ENCODE assay signal across 2 cellular contexts in the genomic region with DNA sequence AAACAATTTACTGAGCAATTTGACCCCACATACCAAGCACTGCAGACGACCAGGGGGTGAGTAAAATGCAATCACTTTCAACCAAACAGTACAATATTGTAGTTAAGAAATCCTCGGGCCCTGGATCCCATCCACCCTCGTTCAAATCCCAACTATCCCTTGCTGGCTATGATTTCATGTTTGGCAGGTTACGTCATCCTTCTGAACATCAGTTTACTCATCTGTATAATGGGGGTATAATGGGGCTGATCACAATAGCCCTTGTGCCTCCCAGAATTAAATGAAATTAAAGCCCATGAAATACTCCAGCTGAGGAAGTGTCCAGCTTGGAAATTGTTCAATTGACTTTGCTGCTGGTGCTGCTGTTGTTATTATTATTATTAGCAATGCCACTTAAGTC.
A peak's percentile ranks its signal among the peaks of the same experiment; 100 is the strongest.
TF ChIP-seq lines count a peak whose summit lies in the region.

No MANE protein-coding gene starts in this region.

TF ChIP-seq in HepG2, 621 proteins besides CTCF, POLR2A, EP300 and RAD21:
- peak; percentile 79 for TF ChIP-seq ATF7 (IDR thresholded peaks at IDR 0.05)
- TF ChIP-seq ATF7 (CRISPR knock-in tag; IDR thresholded peaks at IDR 0.05), result no peak
- no peak for TF ChIP-seq HNRNPK (IDR thresholded peaks at IDR 0.05; ENCODE audit: low read depth, low read length, poor library complexity, severe bottlenecking)
- TF ChIP-seq ZNF629 (CRISPR knock-in tag; conservative IDR thresholded peaks at IDR 0.05), result 0 out of 2 replicates have a peak, but pooled peaks have one; percentile 36

TF ChIP-seq in K562, 482 proteins besides CTCF, POLR2A, EP300 and RAD21:
- no peak for TF ChIP-seq MEF2A (IDR thresholded peaks at IDR 0.05; ENCODE audit: control insufficient read depth, low read depth, low read length)
- no peak for TF ChIP-seq ZNF77 (CRISPR knock-in tag; IDR thresholded peaks at IDR 0.05)
- TF ChIP-seq FOXP1 (CRISPR knock-in tag; IDR thresholded peaks at IDR 0.05), result no peak
- TF ChIP-seq BCL6 (CRISPR knock-in tag; IDR thresholded peaks at IDR 0.05), result no peak
- no peak for TF ChIP-seq IRF2 (CRISPR knock-in tag; IDR thresholded peaks at IDR 0.05)
- TF ChIP-seq SMAD3 (CRISPR knock-in tag; conservative IDR thresholded peaks at IDR 0.05), result no peak
- TF ChIP-seq ZNF830 (CRISPR knock-in tag; IDR thresholded peaks at IDR 0.05), result no peak
- TF ChIP-seq, protein P1, sequence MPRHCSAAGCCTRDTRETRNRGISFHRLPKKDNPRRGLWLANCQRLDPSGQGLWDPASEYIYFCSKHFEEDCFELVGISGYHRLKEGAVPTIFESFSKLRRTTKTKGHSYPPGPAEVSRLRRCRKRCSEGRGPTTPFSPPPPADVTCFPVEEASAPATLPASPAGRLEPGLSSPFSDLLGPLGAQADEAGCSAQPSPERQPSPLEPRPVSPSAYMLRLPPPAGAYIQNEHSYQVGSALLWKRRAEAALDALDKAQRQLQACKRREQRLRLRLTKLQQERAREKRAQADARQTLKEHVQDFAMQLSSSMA (CRISPR knock-in tag; IDR thresholded peaks at IDR 0.05), result no peak
- TF ChIP-seq, protein P2, sequence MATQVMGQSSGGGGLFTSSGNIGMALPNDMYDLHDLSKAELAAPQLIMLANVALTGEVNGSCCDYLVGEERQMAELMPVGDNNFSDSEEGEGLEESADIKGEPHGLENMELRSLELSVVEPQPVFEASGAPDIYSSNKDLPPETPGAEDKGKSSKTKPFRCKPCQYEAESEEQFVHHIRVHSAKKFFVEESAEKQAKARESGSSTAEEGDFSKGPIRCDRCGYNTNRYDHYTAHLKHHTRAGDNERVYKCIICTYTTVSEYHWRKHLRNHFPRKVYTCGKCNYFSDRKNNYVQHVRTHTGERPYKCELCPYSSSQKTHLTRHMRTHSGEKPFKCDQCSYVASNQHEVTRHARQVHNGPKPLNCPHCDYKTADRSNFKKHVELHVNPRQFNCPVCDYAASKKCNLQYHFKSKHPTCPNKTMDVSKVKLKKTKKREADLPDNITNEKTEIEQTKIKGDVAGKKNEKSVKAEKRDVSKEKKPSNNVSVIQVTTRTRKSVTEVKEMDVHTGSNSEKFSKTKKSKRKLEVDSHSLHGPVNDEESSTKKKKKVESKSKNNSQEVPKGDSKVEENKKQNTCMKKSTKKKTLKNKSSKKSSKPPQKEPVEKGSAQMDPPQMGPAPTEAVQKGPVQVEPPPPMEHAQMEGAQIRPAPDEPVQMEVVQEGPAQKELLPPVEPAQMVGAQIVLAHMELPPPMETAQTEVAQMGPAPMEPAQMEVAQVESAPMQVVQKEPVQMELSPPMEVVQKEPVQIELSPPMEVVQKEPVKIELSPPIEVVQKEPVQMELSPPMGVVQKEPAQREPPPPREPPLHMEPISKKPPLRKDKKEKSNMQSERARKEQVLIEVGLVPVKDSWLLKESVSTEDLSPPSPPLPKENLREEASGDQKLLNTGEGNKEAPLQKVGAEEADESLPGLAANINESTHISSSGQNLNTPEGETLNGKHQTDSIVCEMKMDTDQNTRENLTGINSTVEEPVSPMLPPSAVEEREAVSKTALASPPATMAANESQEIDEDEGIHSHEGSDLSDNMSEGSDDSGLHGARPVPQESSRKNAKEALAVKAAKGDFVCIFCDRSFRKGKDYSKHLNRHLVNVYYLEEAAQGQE (CRISPR knock-in tag; IDR thresholded peaks at IDR 0.05; ENCODE audit: low read depth), result no peak
- TF ChIP-seq, protein P3, sequence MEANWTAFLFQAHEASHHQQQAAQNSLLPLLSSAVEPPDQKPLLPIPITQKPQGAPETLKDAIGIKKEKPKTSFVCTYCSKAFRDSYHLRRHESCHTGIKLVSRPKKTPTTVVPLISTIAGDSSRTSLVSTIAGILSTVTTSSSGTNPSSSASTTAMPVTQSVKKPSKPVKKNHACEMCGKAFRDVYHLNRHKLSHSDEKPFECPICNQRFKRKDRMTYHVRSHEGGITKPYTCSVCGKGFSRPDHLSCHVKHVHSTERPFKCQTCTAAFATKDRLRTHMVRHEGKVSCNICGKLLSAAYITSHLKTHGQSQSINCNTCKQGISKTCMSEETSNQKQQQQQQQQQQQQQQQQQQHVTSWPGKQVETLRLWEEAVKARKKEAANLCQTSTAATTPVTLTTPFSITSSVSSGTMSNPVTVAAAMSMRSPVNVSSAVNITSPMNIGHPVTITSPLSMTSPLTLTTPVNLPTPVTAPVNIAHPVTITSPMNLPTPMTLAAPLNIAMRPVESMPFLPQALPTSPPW (CRISPR knock-in tag; IDR thresholded peaks at IDR 0.05), result no peak
- no peak for TF ChIP-seq ZNF583 (CRISPR knock-in tag; IDR thresholded peaks at IDR 0.05)
- TF ChIP-seq, protein P4, sequence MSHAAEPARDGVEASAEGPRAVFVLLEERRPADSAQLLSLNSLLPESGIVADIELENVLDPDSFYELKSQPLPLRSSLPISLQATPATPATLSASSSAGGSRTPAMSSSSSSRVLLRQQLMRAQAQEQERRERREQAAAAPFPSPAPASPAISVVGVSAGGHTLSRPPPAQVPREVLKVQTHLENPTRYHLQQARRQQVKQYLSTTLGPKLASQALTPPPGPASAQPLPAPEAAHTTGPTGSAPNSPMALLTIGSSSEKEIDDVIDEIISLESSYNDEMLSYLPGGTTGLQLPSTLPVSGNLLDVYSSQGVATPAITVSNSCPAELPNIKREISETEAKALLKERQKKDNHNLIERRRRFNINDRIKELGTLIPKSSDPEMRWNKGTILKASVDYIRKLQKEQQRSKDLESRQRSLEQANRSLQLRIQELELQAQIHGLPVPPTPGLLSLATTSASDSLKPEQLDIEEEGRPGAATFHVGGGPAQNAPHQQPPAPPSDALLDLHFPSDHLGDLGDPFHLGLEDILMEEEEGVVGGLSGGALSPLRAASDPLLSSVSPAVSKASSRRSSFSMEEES (CRISPR knock-in tag; IDR thresholded peaks at IDR 0.05), result no peak
- peak; percentile 38 for TF ChIP-seq CEBPB (tag; IDR thresholded peaks at IDR 0.05)
- no peak for TF ChIP-seq ZNF57 (CRISPR knock-in tag; IDR thresholded peaks at IDR 0.05)
- peak; percentile 79 for TF ChIP-seq ADNP (tag; IDR thresholded peaks at IDR 0.05)
- peak; percentile 90 for TF ChIP-seq RBM25 (IDR thresholded peaks at IDR 0.05; ENCODE audit: low read depth, low read length, severe bottlenecking)
- TF ChIP-seq, protein P5, sequence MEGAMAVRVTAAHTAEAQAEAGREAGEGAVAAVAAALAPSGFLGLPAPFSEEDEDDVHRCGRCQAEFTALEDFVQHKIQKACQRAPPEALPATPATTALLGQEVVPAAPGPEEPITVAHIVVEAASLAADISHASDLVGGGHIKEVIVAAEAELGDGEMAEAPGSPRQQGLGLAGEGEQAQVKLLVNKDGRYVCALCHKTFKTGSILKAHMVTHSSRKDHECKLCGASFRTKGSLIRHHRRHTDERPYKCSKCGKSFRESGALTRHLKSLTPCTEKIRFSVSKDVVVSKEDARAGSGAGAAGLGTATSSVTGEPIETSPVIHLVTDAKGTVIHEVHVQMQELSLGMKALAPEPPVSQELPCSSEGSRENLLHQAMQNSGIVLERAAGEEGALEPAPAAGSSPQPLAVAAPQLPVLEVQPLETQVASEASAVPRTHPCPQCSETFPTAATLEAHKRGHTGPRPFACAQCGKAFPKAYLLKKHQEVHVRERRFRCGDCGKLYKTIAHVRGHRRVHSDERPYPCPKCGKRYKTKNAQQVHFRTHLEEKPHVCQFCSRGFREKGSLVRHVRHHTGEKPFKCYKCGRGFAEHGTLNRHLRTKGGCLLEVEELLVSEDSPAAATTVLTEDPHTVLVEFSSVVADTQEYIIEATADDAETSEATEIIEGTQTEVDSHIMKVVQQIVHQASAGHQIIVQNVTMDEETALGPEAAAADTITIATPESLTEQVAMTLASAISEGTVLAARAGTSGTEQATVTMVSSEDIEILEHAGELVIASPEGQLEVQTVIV (CRISPR knock-in tag; IDR thresholded peaks at IDR 0.05; ENCODE audit: borderline replicate concordance), result no peak
- peak; percentile 34; the same call in 1 of the 2 replicates for TF ChIP-seq ATF7 (IDR thresholded peaks at IDR 0.05)
- TF ChIP-seq, protein P6, sequence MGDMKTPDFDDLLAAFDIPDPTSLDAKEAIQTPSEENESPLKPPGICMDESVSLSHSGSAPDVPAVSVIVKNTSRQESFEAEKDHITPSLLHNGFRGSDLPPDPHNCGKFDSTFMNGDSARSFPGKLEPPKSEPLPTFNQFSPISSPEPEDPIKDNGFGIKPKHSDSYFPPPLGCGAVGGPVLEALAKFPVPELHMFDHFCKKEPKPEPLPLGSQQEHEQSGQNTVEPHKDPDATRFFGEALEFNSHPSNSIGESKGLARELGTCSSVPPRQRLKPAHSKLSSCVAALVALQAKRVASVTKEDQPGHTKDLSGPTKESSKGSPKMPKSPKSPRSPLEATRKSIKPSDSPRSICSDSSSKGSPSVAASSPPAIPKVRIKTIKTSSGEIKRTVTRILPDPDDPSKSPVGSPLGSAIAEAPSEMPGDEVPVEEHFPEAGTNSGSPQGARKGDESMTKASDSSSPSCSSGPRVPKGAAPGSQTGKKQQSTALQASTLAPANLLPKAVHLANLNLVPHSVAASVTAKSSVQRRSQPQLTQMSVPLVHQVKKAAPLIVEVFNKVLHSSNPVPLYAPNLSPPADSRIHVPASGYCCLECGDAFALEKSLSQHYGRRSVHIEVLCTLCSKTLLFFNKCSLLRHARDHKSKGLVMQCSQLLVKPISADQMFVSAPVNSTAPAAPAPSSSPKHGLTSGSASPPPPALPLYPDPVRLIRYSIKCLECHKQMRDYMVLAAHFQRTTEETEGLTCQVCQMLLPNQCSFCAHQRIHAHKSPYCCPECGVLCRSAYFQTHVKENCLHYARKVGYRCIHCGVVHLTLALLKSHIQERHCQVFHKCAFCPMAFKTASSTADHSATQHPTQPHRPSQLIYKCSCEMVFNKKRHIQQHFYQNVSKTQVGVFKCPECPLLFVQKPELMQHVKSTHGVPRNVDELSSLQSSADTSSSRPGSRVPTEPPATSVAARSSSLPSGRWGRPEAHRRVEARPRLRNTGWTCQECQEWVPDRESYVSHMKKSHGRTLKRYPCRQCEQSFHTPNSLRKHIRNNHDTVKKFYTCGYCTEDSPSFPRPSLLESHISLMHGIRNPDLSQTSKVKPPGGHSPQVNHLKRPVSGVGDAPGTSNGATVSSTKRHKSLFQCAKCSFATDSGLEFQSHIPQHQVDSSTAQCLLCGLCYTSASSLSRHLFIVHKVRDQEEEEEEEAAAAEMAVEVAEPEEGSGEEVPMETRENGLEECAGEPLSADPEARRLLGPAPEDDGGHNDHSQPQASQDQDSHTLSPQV (IDR thresholded peaks at IDR 0.05), result no peak
- TF ChIP-seq, protein P7, sequence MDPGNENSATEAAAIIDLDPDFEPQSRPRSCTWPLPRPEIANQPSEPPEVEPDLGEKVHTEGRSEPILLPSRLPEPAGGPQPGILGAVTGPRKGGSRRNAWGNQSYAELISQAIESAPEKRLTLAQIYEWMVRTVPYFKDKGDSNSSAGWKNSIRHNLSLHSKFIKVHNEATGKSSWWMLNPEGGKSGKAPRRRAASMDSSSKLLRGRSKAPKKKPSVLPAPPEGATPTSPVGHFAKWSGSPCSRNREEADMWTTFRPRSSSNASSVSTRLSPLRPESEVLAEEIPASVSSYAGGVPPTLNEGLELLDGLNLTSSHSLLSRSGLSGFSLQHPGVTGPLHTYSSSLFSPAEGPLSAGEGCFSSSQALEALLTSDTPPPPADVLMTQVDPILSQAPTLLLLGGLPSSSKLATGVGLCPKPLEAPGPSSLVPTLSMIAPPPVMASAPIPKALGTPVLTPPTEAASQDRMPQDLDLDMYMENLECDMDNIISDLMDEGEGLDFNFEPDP (CRISPR knock-in tag; IDR thresholded peaks at IDR 0.05), result no peak
- TF ChIP-seq CEBPG (CRISPR knock-in tag; IDR thresholded peaks at IDR 0.05), result no peak
- TF ChIP-seq CEBPG (tag; conservative IDR thresholded peaks at IDR 0.05 in 1 of 2, IDR thresholded peaks at IDR 0.05 in 1 of 2), result peak in 1 of 2 experiments; percentile 27; a peak in 1 of 4 replicates
- TF ChIP-seq ZKSCAN3 (CRISPR knock-in tag; IDR thresholded peaks at IDR 0.05), result no peak
- no peak for TF ChIP-seq JUND (IDR thresholded peaks at IDR 0.05; ENCODE audit: borderline replicate concordance, low read depth, low read length)
- 0 out of 3 replicates have a peak, but pooled peaks have one; percentile 38 for TF ChIP-seq JUND (tag; IDR thresholded peaks at IDR 0.05; ENCODE audit: borderline replicate concordance, low read depth, low read length)
- TF ChIP-seq, protein P8, sequence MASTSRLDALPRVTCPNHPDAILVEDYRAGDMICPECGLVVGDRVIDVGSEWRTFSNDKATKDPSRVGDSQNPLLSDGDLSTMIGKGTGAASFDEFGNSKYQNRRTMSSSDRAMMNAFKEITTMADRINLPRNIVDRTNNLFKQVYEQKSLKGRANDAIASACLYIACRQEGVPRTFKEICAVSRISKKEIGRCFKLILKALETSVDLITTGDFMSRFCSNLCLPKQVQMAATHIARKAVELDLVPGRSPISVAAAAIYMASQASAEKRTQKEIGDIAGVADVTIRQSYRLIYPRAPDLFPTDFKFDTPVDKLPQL (IDR thresholded peaks at IDR 0.05; ENCODE audit: extremely low read depth, insufficient read length), result no peak
- TF ChIP-seq, protein P9, sequence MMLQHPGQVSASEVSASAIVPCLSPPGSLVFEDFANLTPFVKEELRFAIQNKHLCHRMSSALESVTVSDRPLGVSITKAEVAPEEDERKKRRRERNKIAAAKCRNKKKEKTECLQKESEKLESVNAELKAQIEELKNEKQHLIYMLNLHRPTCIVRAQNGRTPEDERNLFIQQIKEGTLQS (IDR thresholded peaks at IDR 0.05), result peak; percentile 51
- TF ChIP-seq, protein P9 (CRISPR knock-in tag; conservative IDR thresholded peaks at IDR 0.05), result no peak
- TF ChIP-seq, protein P10, sequence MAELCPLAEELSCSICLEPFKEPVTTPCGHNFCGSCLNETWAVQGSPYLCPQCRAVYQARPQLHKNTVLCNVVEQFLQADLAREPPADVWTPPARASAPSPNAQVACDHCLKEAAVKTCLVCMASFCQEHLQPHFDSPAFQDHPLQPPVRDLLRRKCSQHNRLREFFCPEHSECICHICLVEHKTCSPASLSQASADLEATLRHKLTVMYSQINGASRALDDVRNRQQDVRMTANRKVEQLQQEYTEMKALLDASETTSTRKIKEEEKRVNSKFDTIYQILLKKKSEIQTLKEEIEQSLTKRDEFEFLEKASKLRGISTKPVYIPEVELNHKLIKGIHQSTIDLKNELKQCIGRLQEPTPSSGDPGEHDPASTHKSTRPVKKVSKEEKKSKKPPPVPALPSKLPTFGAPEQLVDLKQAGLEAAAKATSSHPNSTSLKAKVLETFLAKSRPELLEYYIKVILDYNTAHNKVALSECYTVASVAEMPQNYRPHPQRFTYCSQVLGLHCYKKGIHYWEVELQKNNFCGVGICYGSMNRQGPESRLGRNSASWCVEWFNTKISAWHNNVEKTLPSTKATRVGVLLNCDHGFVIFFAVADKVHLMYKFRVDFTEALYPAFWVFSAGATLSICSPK (IDR thresholded peaks at IDR 0.05; ENCODE audit: borderline replicate concordance), result no peak
- no peak for TF ChIP-seq SREBF1 (IDR thresholded peaks at IDR 0.05; ENCODE audit: borderline replicate concordance, low read depth, low read length)
- 0 out of 2 replicates have a peak, but pooled peaks have one; percentile 29 for TF ChIP-seq BCOR (IDR thresholded peaks at IDR 0.05)
TF ChIP-seq in K562: peak in this region for 8.
